Comparison of ENCODE assay signal across 39 cellular contexts in genomic region chr16:87579691-87580090, GRCh38. TPM values are rescaled to one million over a fixed set of nuclear protein-coding genes. Genes with fewer than 3 reads are reported as not detected.
"Had no signal": no experiment of that assay in that cellular context is flagged by ENCODE, and none has a peak within 500 bp of the region (broad histone marks: within the 10 kb centered on the region; RNA-seq: fewer than 3 reads in every experiment).

No MANE protein-coding gene starts in this region.

- H3K27ac Mint-ChIP-seq: activated B cell treated with CpG ODN at 0.5 μM for 24 hours; activated CD4-positive, alpha-beta memory T cell treated with anti-CD3 and anti-CD28 coated beads for 36 hours; activated CD4-positive, alpha-beta T cell treated with anti-CD3 and anti-CD28 coated beads, Interleukin-2, amount 10 ng/mL, durations not matched to agents 24 days and 14 days; activated CD8-positive, alpha-beta T cell treated with anti-CD3 and anti-CD28 coated beads for 36 hours; activated naive CD4-positive, alpha-beta T cell treated with anti-CD3 and anti-CD28 coated beads for 36 hours; activated naive CD4-positive, alpha-beta T cell treated with anti-CD3 and anti-CD28 coated beads, Interleukin-2, amount 50 U/mL, for 72 hours; activated naive CD8-positive, alpha-beta T cell treated with anti-CD3 and anti-CD28 coated beads for 36 hours; activated T-cell treated with anti-CD3 and anti-CD28 coated beads, Interleukin-2, amount 50 U/mL, for 72 hours; activated T-helper 1 cell treated with anti-CD3 and anti-CD28 coated beads, Interleukin-12 subunit alpha, Interleukin-12 subunit beta, Interleukin-2, Interleukin-4 antibody, amounts not matched to agents 30 ng/mL and 10 ng/mL and 1 ng/mL, durations not matched to agents 14 hours and 24 hours and 36 hours; activated T-helper 17 cell treated with anti-CD3 and anti-CD28 coated beads, Interleukin-2, amount 50 U/mL, for 72 hours; brain; T-cell; T-helper 1 cell treated with Interleukin-12 subunit alpha and Interleukin-12 subunit beta and Interleukin-4 antibody, amounts not matched to agents 30 μg/mL and 1 μg/mL, for 36 hours; T-helper 2 cell treated with Interferon-gamma antibody and Interleukin-4, amounts not matched to agents 5 μg/mL and 100 μg/mL, for 36 hours had no signal

- FAIRE-seq: bronchial epithelial cell, TTC549 had no signal

- H3K9me3 Mint-ChIP-seq: activated B cell treated with CpG ODN at 0.5 μM for 24 hours; activated CD4-positive, alpha-beta memory T cell treated with anti-CD3 and anti-CD28 coated beads for 36 hours; activated CD4-positive, alpha-beta T cell treated with anti-CD3 and anti-CD28 coated beads, Interleukin-2, amount 10 ng/mL, durations not matched to agents 24 days and 14 days; activated CD8-positive, alpha-beta T cell treated with anti-CD3 and anti-CD28 coated beads for 36 hours; activated naive CD4-positive, alpha-beta T cell treated with anti-CD3 and anti-CD28 coated beads for 36 hours; activated naive CD4-positive, alpha-beta T cell treated with anti-CD3 and anti-CD28 coated beads, Interleukin-2, amount 50 U/mL, for 72 hours; activated naive CD8-positive, alpha-beta T cell treated with anti-CD3 and anti-CD28 coated beads for 36 hours; activated T-cell treated with anti-CD3 and anti-CD28 coated beads, Interleukin-2, amount 50 U/mL, for 4 hours; activated T-cell treated with anti-CD3 and anti-CD28 coated beads, Interleukin-2, amount 50 U/mL, for 72 hours; activated T-helper 1 cell treated with anti-CD3 and anti-CD28 coated beads, Interleukin-12 subunit alpha, Interleukin-12 subunit beta, Interleukin-2, Interleukin-4 antibody, amounts not matched to agents 30 ng/mL and 10 ng/mL and 1 ng/mL, durations not matched to agents 14 hours and 24 hours and 36 hours; activated T-helper 17 cell treated with anti-CD3 and anti-CD28 coated beads, Interleukin-2, amount 50 U/mL, for 72 hours; central memory CD8-positive, alpha-beta T cell; T-cell; T-helper 1 cell treated with Interleukin-12 subunit alpha and Interleukin-12 subunit beta and Interleukin-4 antibody, amounts not matched to agents 30 μg/mL and 1 μg/mL, for 36 hours; T-helper 2 cell treated with Interferon-gamma antibody and Interleukin-4, amounts not matched to agents 5 μg/mL and 100 μg/mL, for 36 hours had no signal

- DNase-seq: activated B cell treated with CpG ODN at 0.5 μM for 24 hours; activated CD4-positive, alpha-beta memory T cell treated with anti-CD3 and anti-CD28 coated beads for 36 hours; activated CD4-positive, alpha-beta T cell treated with anti-CD3 and anti-CD28 coated beads for 4 hours; activated CD4-positive, alpha-beta T cell treated with anti-CD3 and anti-CD28 coated beads, Interleukin-2, amount 10 ng/mL, durations not matched to agents 24 days and 14 days; activated CD4-positive, alpha-beta T cell treated with anti-CD3 and anti-CD28 coated beads, Interleukin-2, amount 50 U/mL, for 1 hour; activated CD4-positive, alpha-beta T cell treated with anti-CD3 and anti-CD28 coated beads, Interleukin-2, amount 50 U/mL, for 4 hours; activated CD4-positive, CD25-positive, alpha-beta regulatory T cell treated with anti-CD3 and anti-CD28 coated beads, Interleukin-2, amount 50 U/mL, for 72 hours; activated CD8-positive, alpha-beta memory T cell treated with anti-CD3 and anti-CD28 coated beads, Interleukin-2, amount 50 U/mL, for 4 hours; activated CD8-positive, alpha-beta T cell treated with anti-CD3 and anti-CD28 coated beads for 36 hours; activated effector memory CD4-positive, alpha-beta T cell treated with anti-CD3 and anti-CD28 coated beads, Interleukin-2, amount 50 U/mL, for 16 hours; activated gamma-delta T cell treated with Interleukin-2 at 50 U/mL for 16 hours; activated naive CD4-positive, alpha-beta T cell; activated naive CD4-positive, alpha-beta T cell treated with anti-CD3 and anti-CD28 coated beads for 36 hours; activated naive CD4-positive, alpha-beta T cell treated with anti-CD3 and anti-CD28 coated beads, Interleukin-2, amount 50 U/mL, for 16 hours; activated naive CD8-positive, alpha-beta T cell treated with anti-CD3 and anti-CD28 coated beads for 36 hours; activated T-cell treated with anti-CD3 and anti-CD28 coated beads for 4 hours; activated T-cell treated with anti-CD3 and anti-CD28 coated beads, Interleukin-2, amount 50 U/mL, for 1 hour; activated T-cell treated with anti-CD3 and anti-CD28 coated beads, Interleukin-2, amount 50 U/mL, for 4 hours; activated T-cell treated with anti-CD3 and anti-CD28 coated beads, Interleukin-2, amount 50 U/mL, for 72 hours; adrenal gland; amniotic stem cell; caudate nucleus; cerebellar nuclear complex; T-cell; T-helper 2 cell; T-helper 9 cell had no signal

- H3K36me3 ChIP-seq: adrenal gland, cardiac muscle cell had no signal

- H3K27ac ChIP-seq: adrenal gland, cardiac muscle cell, VCaP had no signal

- H3K9me3 ChIP-seq: adrenal gland had no signal

- ATAC-seq: activated CD8-positive, alpha-beta T cell treated with anti-CD3 and anti-CD28 coated beads for 36 hours; activated naive CD4-positive, alpha-beta T cell treated with anti-CD3 and anti-CD28 coated beads, Interleukin-2, amount 50 U/mL, for 72 hours; activated T-cell treated with anti-CD3 and anti-CD28 coated beads, Interleukin-2, amount 50 U/mL, for 4 hours; activated T-cell treated with anti-CD3 and anti-CD28 coated beads, Interleukin-2, amount 50 U/mL, for 72 hours; activated T-helper 17 cell treated with anti-CD3 and anti-CD28 coated beads, Interleukin-2, amount 50 U/mL, for 72 hours; T-cell had no signal

- H3K4me1 Mint-ChIP-seq: activated B cell treated with CpG ODN at 0.5 μM for 24 hours; activated CD4-positive, alpha-beta T cell treated with anti-CD3 and anti-CD28 coated beads, Interleukin-2, amount 10 ng/mL, durations not matched to agents 24 days and 14 days; activated naive CD8-positive, alpha-beta T cell treated with anti-CD3 and anti-CD28 coated beads for 36 hours; activated T-helper 17 cell treated with anti-CD3 and anti-CD28 coated beads, Interleukin-2, amount 50 U/mL, for 72 hours; central memory CD8-positive, alpha-beta T cell; T-cell had no signal

- H3K4me3 Mint-ChIP-seq: activated B cell treated with CpG ODN at 0.5 μM for 24 hours; activated CD4-positive, alpha-beta memory T cell treated with anti-CD3 and anti-CD28 coated beads for 36 hours; activated CD4-positive, alpha-beta T cell treated with anti-CD3 and anti-CD28 coated beads, Interleukin-2, amount 10 ng/mL, durations not matched to agents 24 days and 14 days; activated CD8-positive, alpha-beta T cell treated with anti-CD3 and anti-CD28 coated beads for 36 hours; activated naive CD4-positive, alpha-beta T cell treated with anti-CD3 and anti-CD28 coated beads for 36 hours; activated naive CD8-positive, alpha-beta T cell treated with anti-CD3 and anti-CD28 coated beads for 36 hours; activated T-cell treated with anti-CD3 and anti-CD28 coated beads, Interleukin-2, amount 50 U/mL, for 4 hours; activated T-cell treated with anti-CD3 and anti-CD28 coated beads, Interleukin-2, amount 50 U/mL, for 72 hours; activated T-helper 1 cell treated with anti-CD3 and anti-CD28 coated beads, Interleukin-12 subunit alpha, Interleukin-12 subunit beta, Interleukin-2, Interleukin-4 antibody, amounts not matched to agents 30 ng/mL and 10 ng/mL and 1 ng/mL, durations not matched to agents 14 hours and 24 hours and 36 hours; activated T-helper 17 cell treated with anti-CD3 and anti-CD28 coated beads, Interleukin-2, amount 50 U/mL, for 72 hours; brain; central memory CD8-positive, alpha-beta T cell; T-cell; T-helper 1 cell treated with Interleukin-12 subunit alpha and Interleukin-12 subunit beta and Interleukin-4 antibody, amounts not matched to agents 30 μg/mL and 1 μg/mL, for 36 hours; T-helper 2 cell treated with Interferon-gamma antibody and Interleukin-4, amounts not matched to agents 5 μg/mL and 100 μg/mL, for 36 hours had no signal

- H3K4me3 ChIP-seq: adrenal gland, cardiac muscle cell had no signal

- H3K36me3 Mint-ChIP-seq: activated CD4-positive, alpha-beta memory T cell treated with anti-CD3 and anti-CD28 coated beads for 36 hours; activated naive CD4-positive, alpha-beta T cell treated with anti-CD3 and anti-CD28 coated beads, Interleukin-2, amount 50 U/mL, for 72 hours; activated naive CD8-positive, alpha-beta T cell treated with anti-CD3 and anti-CD28 coated beads for 36 hours; brain; T-cell had no signal

- H3K27me3 ChIP-seq: adrenal gland, cardiac muscle cell had no signal

RNA-seq across cellular contexts. Expression of gene JPH3, which starts 22.6 kb away (rescaled TPM):
- total RNA-seq: activated B cell treated with CpG ODN at 0.5 μM for 24 hours; activated CD4-positive, alpha-beta T cell treated with anti-CD3 and anti-CD28 coated beads, Interleukin-2, amount 10 ng/mL, durations not matched to agents 24 days and 14 days; activated CD8-positive, alpha-beta memory T cell treated with anti-CD3 and anti-CD28 coated beads for 36 hours; activated T-cell treated with anti-CD3 and anti-CD28 coated beads, Interleukin-2, amount 50 U/mL, for 4 hours; activated T-helper 1 cell treated with anti-CD3 and anti-CD28 coated beads, Interleukin-12 subunit alpha, Interleukin-12 subunit beta, Interleukin-2, Interleukin-4 antibody, amounts not matched to agents 30 ng/mL and 10 ng/mL and 1 ng/mL, durations not matched to agents 14 hours and 24 hours and 36 hours; bronchial epithelial cell; T-cell had no signal
- polyA plus RNA-seq: aorta had no signal
